Comparison of ENCODE assay signal across 1 cellular context in the genomic region with DNA sequence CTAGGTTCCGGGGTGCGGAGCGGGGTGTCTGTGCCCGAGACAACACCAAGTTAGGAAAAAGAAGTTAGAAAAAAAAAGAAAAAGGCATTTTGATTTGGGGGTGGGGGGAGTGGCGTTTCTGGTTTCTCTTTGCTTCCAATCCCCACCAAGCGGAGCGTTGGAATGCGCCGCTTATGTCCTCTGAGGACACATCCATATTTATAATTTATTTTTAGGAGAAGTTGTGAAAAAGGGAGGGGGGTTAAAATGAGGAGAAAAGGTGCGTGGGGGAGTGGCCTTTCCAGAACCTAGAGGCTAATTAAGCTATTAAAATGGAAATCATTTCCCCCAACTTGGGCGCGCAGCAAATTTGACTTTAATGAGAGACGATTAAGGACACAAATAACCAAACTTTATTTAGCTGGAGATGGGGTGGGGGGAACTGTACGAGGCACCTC.
A peak's percentile ranks its signal among the peaks of the same experiment; 100 is the strongest.
TF ChIP-seq lines count a peak whose summit lies in the region.

No MANE protein-coding gene starts in this region.

TF ChIP-seq in HEK293, 187 proteins besides CTCF, POLR2A, EP300 and RAD21 (continued from another document):
- TF ChIP-seq, protein P1, sequence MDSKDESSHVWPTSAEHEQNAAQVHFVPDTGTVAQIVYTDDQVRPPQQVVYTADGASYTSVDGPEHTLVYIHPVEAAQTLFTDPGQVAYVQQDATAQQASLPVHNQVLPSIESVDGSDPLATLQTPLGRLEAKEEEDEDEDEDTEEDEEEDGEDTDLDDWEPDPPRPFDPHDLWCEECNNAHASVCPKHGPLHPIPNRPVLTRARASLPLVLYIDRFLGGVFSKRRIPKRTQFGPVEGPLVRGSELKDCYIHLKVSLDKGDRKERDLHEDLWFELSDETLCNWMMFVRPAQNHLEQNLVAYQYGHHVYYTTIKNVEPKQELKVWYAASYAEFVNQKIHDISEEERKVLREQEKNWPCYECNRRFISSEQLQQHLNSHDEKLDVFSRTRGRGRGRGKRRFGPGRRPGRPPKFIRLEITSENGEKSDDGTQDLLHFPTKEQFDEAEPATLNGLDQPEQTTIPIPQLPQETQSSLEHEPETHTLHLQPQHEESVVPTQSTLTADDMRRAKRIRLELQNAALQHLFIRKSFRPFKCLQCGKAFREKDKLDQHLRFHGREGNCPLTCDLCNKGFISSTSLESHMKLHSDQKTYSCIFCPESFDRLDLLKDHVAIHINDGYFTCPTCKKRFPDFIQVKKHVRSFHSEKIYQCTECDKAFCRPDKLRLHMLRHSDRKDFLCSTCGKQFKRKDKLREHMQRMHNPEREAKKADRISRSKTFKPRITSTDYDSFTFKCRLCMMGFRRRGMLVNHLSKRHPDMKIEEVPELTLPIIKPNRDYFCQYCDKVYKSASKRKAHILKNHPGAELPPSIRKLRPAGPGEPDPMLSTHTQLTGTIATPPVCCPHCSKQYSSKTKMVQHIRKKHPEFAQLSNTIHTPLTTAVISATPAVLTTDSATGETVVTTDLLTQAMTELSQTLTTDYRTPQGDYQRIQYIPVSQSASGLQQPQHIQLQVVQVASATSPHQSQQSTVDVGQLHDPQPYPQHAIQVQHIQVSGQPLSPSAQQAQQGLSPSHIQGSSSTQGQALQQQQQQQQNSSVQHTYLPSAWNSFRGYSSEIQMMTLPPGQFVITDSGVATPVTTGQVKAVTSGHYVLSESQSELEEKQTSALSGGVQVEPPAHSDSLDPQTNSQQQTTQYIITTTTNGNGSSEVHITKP (tag by site-specific recombination; IDR thresholded peaks at IDR 0.05): peak; percentile 67
- TF ChIP-seq, protein P2, sequence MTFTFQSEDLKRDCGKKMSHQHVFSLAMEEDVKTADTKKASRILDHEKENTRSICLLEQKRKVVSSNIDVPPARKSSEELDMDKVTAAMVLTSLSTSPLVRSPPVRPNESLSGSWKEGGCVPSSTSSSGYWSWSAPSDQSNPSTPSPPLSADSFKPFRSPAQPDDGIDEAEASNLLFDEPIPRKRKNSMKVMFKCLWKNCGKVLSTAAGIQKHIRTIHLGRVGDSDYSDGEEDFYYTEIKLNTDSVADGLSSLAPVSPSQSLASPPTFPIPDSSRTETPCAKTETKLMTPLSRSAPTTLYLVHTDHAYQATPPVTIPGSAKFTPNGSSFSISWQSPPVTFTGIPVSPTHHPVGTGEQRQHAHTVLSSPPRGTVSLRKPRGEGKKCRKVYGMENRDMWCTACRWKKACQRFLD (tag by site-specific recombination; IDR thresholded peaks at IDR 0.05): no peak
- TF ChIP-seq PRDM1 (tag by site-specific recombination; IDR thresholded peaks at IDR 0.05): no peak
- no peak for TF ChIP-seq TRIM28 (IDR thresholded peaks at IDR 0.05; ENCODE audit: borderline replicate concordance, low read length)
- TF ChIP-seq, protein P3, sequence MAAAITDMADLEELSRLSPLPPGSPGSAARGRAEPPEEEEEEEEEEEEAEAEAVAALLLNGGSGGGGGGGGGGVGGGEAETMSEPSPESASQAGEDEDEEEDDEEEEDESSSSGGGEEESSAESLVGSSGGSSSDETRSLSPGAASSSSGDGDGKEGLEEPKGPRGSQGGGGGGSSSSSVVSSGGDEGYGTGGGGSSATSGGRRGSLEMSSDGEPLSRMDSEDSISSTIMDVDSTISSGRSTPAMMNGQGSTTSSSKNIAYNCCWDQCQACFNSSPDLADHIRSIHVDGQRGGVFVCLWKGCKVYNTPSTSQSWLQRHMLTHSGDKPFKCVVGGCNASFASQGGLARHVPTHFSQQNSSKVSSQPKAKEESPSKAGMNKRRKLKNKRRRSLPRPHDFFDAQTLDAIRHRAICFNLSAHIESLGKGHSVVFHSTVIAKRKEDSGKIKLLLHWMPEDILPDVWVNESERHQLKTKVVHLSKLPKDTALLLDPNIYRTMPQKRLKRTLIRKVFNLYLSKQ (tag by site-specific recombination; IDR thresholded peaks at IDR 0.05; ENCODE audit: borderline replicate concordance): no peak
- no peak for TF ChIP-seq ZNF670 (tag by site-specific recombination; IDR thresholded peaks at IDR 0.05; ENCODE audit: low read depth)
- TF ChIP-seq, protein P4, sequence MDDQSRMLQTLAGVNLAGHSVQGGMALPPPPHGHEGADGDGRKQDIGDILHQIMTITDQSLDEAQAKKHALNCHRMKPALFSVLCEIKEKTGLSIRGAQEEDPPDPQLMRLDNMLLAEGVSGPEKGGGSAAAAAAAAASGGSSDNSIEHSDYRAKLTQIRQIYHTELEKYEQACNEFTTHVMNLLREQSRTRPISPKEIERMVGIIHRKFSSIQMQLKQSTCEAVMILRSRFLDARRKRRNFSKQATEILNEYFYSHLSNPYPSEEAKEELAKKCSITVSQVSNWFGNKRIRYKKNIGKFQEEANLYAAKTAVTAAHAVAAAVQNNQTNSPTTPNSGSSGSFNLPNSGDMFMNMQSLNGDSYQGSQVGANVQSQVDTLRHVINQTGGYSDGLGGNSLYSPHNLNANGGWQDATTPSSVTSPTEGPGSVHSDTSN (CRISPR knock-in tag; IDR thresholded peaks at IDR 0.05): no peak
- TF ChIP-seq, protein P5, sequence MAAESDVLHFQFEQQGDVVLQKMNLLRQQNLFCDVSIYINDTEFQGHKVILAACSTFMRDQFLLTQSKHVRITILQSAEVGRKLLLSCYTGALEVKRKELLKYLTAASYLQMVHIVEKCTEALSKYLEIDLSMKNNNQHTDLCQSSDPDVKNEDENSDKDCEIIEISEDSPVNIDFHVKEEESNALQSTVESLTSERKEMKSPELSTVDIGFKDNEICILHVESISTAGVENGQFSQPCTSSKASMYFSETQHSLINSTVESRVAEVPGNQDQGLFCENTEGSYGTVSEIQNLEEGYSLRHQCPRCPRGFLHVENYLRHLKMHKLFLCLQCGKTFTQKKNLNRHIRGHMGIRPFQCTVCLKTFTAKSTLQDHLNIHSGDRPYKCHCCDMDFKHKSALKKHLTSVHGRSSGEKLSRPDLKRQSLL (tag by site-specific recombination; IDR thresholded peaks at IDR 0.05): no peak
- no peak for TF ChIP-seq ZNF558 (tag by site-specific recombination; IDR thresholded peaks at IDR 0.05)
- no peak for TF ChIP-seq MYNN (tag by site-specific recombination; IDR thresholded peaks at IDR 0.05; ENCODE audit: borderline replicate concordance)
- TF ChIP-seq ZNF24 (tag by site-specific recombination; IDR thresholded peaks at IDR 0.05): no peak
- TF ChIP-seq ZNF2 (tag by site-specific recombination; IDR thresholded peaks at IDR 0.05): no peak
- no peak for TF ChIP-seq IKZF3 (tag by site-specific recombination; IDR thresholded peaks at IDR 0.05)
- TF ChIP-seq ZNF768 (tag by site-specific recombination; IDR thresholded peaks at IDR 0.05): no peak
- no peak for TF ChIP-seq KLF16 (tag by site-specific recombination; IDR thresholded peaks at IDR 0.05)
- no peak for TF ChIP-seq GLI4 (tag by site-specific recombination; IDR thresholded peaks at IDR 0.05)
- no peak for TF ChIP-seq BCL11A (tag by site-specific recombination; IDR thresholded peaks at IDR 0.05; ENCODE audit: low read depth)
- TF ChIP-seq ZNF560 (tag by site-specific recombination; IDR thresholded peaks at IDR 0.05; ENCODE audit: borderline replicate concordance): no peak
- TF ChIP-seq ZNF571 (tag by site-specific recombination; IDR thresholded peaks at IDR 0.05): no peak
- TF ChIP-seq ZNF664 (tag by site-specific recombination; IDR thresholded peaks at IDR 0.05): no peak
- no peak for TF ChIP-seq OVOL3 (tag by site-specific recombination; IDR thresholded peaks at IDR 0.05)
- TF ChIP-seq, protein P6, sequence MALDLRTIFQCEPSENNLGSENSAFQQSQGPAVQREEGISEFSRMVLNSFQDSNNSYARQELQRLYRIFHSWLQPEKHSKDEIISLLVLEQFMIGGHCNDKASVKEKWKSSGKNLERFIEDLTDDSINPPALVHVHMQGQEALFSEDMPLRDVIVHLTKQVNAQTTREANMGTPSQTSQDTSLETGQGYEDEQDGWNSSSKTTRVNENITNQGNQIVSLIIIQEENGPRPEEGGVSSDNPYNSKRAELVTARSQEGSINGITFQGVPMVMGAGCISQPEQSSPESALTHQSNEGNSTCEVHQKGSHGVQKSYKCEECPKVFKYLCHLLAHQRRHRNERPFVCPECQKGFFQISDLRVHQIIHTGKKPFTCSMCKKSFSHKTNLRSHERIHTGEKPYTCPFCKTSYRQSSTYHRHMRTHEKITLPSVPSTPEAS (tag by site-specific recombination; IDR thresholded peaks at IDR 0.05): no peak
- TF ChIP-seq, protein P7, sequence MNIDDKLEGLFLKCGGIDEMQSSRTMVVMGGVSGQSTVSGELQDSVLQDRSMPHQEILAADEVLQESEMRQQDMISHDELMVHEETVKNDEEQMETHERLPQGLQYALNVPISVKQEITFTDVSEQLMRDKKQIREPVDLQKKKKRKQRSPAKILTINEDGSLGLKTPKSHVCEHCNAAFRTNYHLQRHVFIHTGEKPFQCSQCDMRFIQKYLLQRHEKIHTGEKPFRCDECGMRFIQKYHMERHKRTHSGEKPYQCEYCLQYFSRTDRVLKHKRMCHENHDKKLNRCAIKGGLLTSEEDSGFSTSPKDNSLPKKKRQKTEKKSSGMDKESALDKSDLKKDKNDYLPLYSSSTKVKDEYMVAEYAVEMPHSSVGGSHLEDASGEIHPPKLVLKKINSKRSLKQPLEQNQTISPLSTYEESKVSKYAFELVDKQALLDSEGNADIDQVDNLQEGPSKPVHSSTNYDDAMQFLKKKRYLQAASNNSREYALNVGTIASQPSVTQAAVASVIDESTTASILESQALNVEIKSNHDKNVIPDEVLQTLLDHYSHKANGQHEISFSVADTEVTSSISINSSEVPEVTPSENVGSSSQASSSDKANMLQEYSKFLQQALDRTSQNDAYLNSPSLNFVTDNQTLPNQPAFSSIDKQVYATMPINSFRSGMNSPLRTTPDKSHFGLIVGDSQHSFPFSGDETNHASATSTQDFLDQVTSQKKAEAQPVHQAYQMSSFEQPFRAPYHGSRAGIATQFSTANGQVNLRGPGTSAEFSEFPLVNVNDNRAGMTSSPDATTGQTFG (tag by site-specific recombination; IDR thresholded peaks at IDR 0.05; ENCODE audit: borderline replicate concordance): no peak
- TF ChIP-seq ZSCAN30 (tag by site-specific recombination; IDR thresholded peaks at IDR 0.05): no peak
- TF ChIP-seq, protein P8, sequence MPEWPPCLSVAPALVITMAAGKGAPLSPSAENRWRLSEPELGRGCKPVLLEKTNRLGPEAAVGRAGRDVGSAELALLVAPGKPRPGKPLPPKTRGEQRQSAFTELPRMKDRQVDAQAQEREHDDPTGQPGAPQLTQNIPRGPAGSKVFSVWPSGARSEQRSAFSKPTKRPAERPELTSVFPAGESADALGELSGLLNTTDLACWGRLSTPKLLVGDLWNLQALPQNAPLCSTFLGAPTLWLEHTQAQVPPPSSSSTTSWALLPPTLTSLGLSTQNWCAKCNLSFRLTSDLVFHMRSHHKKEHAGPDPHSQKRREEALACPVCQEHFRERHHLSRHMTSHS (tag by site-specific recombination; IDR thresholded peaks at IDR 0.05): no peak
- TF ChIP-seq, protein P9, sequence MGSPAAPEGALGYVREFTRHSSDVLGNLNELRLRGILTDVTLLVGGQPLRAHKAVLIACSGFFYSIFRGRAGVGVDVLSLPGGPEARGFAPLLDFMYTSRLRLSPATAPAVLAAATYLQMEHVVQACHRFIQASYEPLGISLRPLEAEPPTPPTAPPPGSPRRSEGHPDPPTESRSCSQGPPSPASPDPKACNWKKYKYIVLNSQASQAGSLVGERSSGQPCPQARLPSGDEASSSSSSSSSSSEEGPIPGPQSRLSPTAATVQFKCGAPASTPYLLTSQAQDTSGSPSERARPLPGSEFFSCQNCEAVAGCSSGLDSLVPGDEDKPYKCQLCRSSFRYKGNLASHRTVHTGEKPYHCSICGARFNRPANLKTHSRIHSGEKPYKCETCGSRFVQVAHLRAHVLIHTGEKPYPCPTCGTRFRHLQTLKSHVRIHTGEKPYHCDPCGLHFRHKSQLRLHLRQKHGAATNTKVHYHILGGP (tag by site-specific recombination; IDR thresholded peaks at IDR 0.05): no peak
- TF ChIP-seq ZBTB7A (tag by site-specific recombination; IDR thresholded peaks at IDR 0.05; ENCODE audit: low read depth): no peak
TF ChIP-seq in HEK293: peak in this region for 4.
